33 cellular contexts compared by ENCODE assay signal in the genomic region with DNA sequence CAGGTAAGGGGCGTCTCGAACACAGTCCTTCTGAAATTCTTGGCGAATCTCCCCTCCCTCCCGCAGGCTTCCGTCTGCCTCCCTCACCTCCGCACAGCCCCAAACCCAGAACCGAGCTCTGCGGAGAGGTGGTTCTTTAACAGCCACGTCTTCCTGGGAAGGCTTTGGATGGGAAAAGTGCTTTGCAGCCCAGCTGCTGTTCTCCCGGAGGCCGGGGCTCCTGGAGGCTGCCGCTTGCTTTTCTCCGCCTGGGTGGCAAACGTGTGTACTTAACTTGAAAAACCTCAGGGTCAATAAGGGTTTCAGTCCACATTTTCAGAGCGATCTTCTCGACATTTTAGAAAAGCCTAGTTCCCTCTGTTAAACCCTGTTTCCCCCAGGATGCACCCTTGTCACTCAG.
"Had no signal": no experiment of that assay in that cellular context is flagged by ENCODE, and none has a peak within 500 bp of the region (broad histone marks: within the 10 kb centered on the region; RNA-seq: fewer than 3 reads in every experiment).

No MANE protein-coding gene starts in this region.

- H3K27me3 ChIP-seq: adrenal gland, brain microvascular endothelial cell, breast epithelium had no signal

- DNase-seq: activated B cell treated with CpG ODN at 0.5 μM for 24 hours; activated CD4-positive, alpha-beta memory T cell treated with anti-CD3 and anti-CD28 coated beads for 36 hours; activated CD4-positive, alpha-beta T cell treated with anti-CD3 and anti-CD28 coated beads for 4 hours; activated CD4-positive, alpha-beta T cell treated with anti-CD3 and anti-CD28 coated beads, Interleukin-2, amount 10 ng/mL, durations not matched to agents 24 days and 14 days; activated CD4-positive, alpha-beta T cell treated with anti-CD3 and anti-CD28 coated beads, Interleukin-2, amount 50 U/mL, for 1 hour; activated CD4-positive, alpha-beta T cell treated with anti-CD3 and anti-CD28 coated beads, Interleukin-2, amount 50 U/mL, for 4 hours; activated CD4-positive, CD25-positive, alpha-beta regulatory T cell treated with anti-CD3 and anti-CD28 coated beads, Interleukin-2, amount 50 U/mL, for 72 hours; activated CD8-positive, alpha-beta memory T cell treated with anti-CD3 and anti-CD28 coated beads, Interleukin-2, amount 50 U/mL, for 4 hours; activated CD8-positive, alpha-beta T cell treated with anti-CD3 and anti-CD28 coated beads for 36 hours; activated effector memory CD4-positive, alpha-beta T cell treated with anti-CD3 and anti-CD28 coated beads, Interleukin-2, amount 50 U/mL, for 16 hours; activated gamma-delta T cell treated with Interleukin-2 at 50 U/mL for 16 hours; activated naive CD4-positive, alpha-beta T cell; activated naive CD4-positive, alpha-beta T cell treated with anti-CD3 and anti-CD28 coated beads for 36 hours; activated naive CD4-positive, alpha-beta T cell treated with anti-CD3 and anti-CD28 coated beads, Interleukin-2, amount 50 U/mL, for 16 hours; activated naive CD8-positive, alpha-beta T cell treated with anti-CD3 and anti-CD28 coated beads for 36 hours; activated T-cell treated with anti-CD3 and anti-CD28 coated beads for 4 hours; activated T-cell treated with anti-CD3 and anti-CD28 coated beads, Interleukin-2, amount 50 U/mL, for 1 hour; activated T-cell treated with anti-CD3 and anti-CD28 coated beads, Interleukin-2, amount 50 U/mL, for 4 hours; activated T-cell treated with anti-CD3 and anti-CD28 coated beads, Interleukin-2, amount 50 U/mL, for 72 hours; adrenal gland; amniotic stem cell; aorta; brain microvascular endothelial cell; central memory CD4-positive, alpha-beta T cell; SW 1271; T-helper 1 cell; T-helper 2 cell; T-helper 9 cell had no signal

- H3K27ac ChIP-seq: adrenal gland, brain microvascular endothelial cell, breast epithelium, VCaP had no signal

- H3K36me3 ChIP-seq: adrenal gland, brain microvascular endothelial cell, breast epithelium had no signal

- FAIRE-seq: TTC549 had no signal

- H3K9me3 ChIP-seq: adrenal gland, breast epithelium had no signal

- ATAC-seq: activated CD8-positive, alpha-beta T cell treated with anti-CD3 and anti-CD28 coated beads for 36 hours; activated naive CD4-positive, alpha-beta T cell treated with anti-CD3 and anti-CD28 coated beads, Interleukin-2, amount 50 U/mL, for 72 hours; activated T-cell treated with anti-CD3 and anti-CD28 coated beads, Interleukin-2, amount 50 U/mL, for 4 hours; activated T-cell treated with anti-CD3 and anti-CD28 coated beads, Interleukin-2, amount 50 U/mL, for 72 hours; activated T-helper 17 cell treated with anti-CD3 and anti-CD28 coated beads, Interleukin-2, amount 50 U/mL, for 72 hours had no signal

- H3K4me3 ChIP-seq: adrenal gland, breast epithelium had no signal
